Comparison of ENCODE assay signal across 8 cellular contexts in genomic region chr12:49288412-49288853, GRCh38. TPM values are rescaled to one million over a fixed set of nuclear protein-coding genes. Genes with fewer than 3 reads are reported as not detected.
DNase-seq lines count a peak whose midpoint lies in the region; ATAC-seq, FAIRE-seq and TF ChIP-seq lines count a peak whose summit lies in the region.

No MANE protein-coding gene starts in this region.

- no peak for ATAC-seq in HG02970 (IDR thresholded peaks at IDR 0.05; ENCODE audit: low FRiP score, unreplicated experiment)
- no peak for ATAC-seq in GM18909 (IDR thresholded peaks at IDR 0.05; ENCODE audit: poor library complexity, unreplicated experiment)

- H3K27me3 ChIP-seq in brain microvascular endothelial cell (replicated peaks) (no peaks in the 10 kb centered on the region), keratinocyte (ENCODE audit: control insufficient read depth, extremely low read depth, insufficient read depth, low read length) (no peaks in the 10 kb centered on the region)

- no peak overlapping the region for H2AFZ ChIP-seq in keratinocyte (ENCODE audit: control insufficient read depth, low read length)

- DNase-seq in EH (ENCODE audit: low read depth) (peak; percentile 61), KBM-7 (peak; percentile 78), brain microvascular endothelial cell (peak; percentile 45), keratinocyte (ENCODE audit: low read depth, low spot score) (no peak)
- DNase-seq in stimulated activated CD4-positive, alpha-beta T cell treated with anti-CD3 and anti-CD28 coated beads, Interleukin-4, amount 100 ng/mL, for 4 hours, result peak; percentile 56 to 57

- H3K36me3 ChIP-seq in brain microvascular endothelial cell (replicated peaks) (no peaks in the 10 kb centered on the region), keratinocyte (ENCODE audit: control insufficient read depth in 2 of 2, extremely low read depth in 1 of 2, insufficient read depth in 2 of 2, low read length in 2 of 2) (no peaks in the 10 kb centered on the region)

- H3K9me3 ChIP-seq in keratinocyte (ENCODE audit: control insufficient read depth, low read depth, low read length), result no peaks in the 10 kb centered on the region

- dilution Hi-C loops in keratinocyte (cut with MboI; ENCODE audit: extremely low pct_ligation_motif_present, low sequenced_read_pairs), result no loop called here

- H3K4me3 ChIP-seq in brain microvascular endothelial cell (ENCODE audit: low read depth, low read length), result no peak overlapping the region
- H3K4me3 ChIP-seq in keratinocyte (ENCODE audit: control insufficient read depth in 2 of 3, extremely low read depth in 1 of 3, insufficient read depth in 2 of 3, low read depth in 1 of 3, low read length in 3 of 3), result no peak overlapping the region

- H3K27ac ChIP-seq in VCaP (no peak overlapping the region), brain microvascular endothelial cell (no peak overlapping the region), keratinocyte (ENCODE audit: control insufficient read depth, insufficient read depth, low read length) (no peak overlapping the region)

- no peak overlapping the region for H3K9ac ChIP-seq in keratinocyte (ENCODE audit: control insufficient read depth, extremely low read depth, insufficient read depth, low read length)

- FAIRE-seq in keratinocyte (lab: Jason Lieb, UNC), result peak; percentile 97

- TF ChIP-seq CTCF in VCaP (conservative IDR thresholded peaks at IDR 0.05) (peak; percentile 92), brain microvascular endothelial cell (IDR thresholded peaks at IDR 0.05; ENCODE audit: low read depth, low read length, missing control alignments) (peak; percentile 84), keratinocyte (optimal IDR thresholded peaks at IDR 0.05 in 1 of 3, IDR thresholded peaks at IDR 0.05 in 1 of 3, conservative IDR thresholded peaks at IDR 0.05 in 1 of 3; ENCODE audit: extremely low read depth in 1 of 3, insufficient read depth in 2 of 3, low read length in 3 of 3) (peak; percentile 73 to 95 (median 82))

- H3K79me2 ChIP-seq in keratinocyte (ENCODE audit: control insufficient read depth, insufficient read depth, low read length), result no peaks in the 10 kb centered on the region

- no peak overlapping the region for H3K4me2 ChIP-seq in keratinocyte (ENCODE audit: control insufficient read depth, extremely low read depth, insufficient read depth, low read depth, low read length)

- in situ Hi-C loops in KBM-7 (cut with MboI; ENCODE audit: low pct_unique_long_range_greater_than_20kb, low sequenced_read_pairs), result loop anchor here (10.0 kb wide), 1 partner anchor 46 kb away; the partner anchor contains the start of gene C1QL4
- in situ Hi-C loops in brain microvascular endothelial cell (cut with HindIII; ENCODE audit: low pct_ligation_motif_present, low sequenced_read_pairs), result no loop called here

- no peaks in the 10 kb centered on the region for H4K20me1 ChIP-seq in keratinocyte (ENCODE audit: control insufficient read depth, extremely low read depth, insufficient read depth, low read length)

- no peaks in the 10 kb centered on the region for H3K9me1 ChIP-seq in keratinocyte (ENCODE audit: control insufficient read depth, extremely low read depth, insufficient read depth, low read length)

- peaks cover 12% of the 10 kb centered on the region for H3K4me1 ChIP-seq in keratinocyte (ENCODE audit: control insufficient read depth, extremely low read depth, insufficient read depth, low read length)

RNA-seq across cellular contexts. Expression of gene PRPH, which starts 6.5 kb away (rescaled TPM):
- polyA plus RNA-seq in keratinocyte, result 0.05 to 0.11 TPM (median 0.08 TPM) in 3 replicates
- polyA plus RNA-seq in keratinocyte (2011; ENCODE audit: low read depth), result not detected
- not detected in 2 replicates for polyA plus RNA-seq in keratinocyte (2011; cell fraction: cytosol; rRNA removed)
- polyA plus RNA-seq in keratinocyte (2011; cell fraction: nucleus; rRNA removed), result 0.10 TPM in 1 of 2 replicates, not detected in the other
- not detected in 2 replicates for polyA plus RNA-seq in keratinocyte (2012; ENCODE audit: low replicate concordance)
- polyA minus RNA-seq in keratinocyte, result not detected in 3 replicates
- polyA minus RNA-seq in keratinocyte (2011; cell fraction: cytosol; rRNA and poly(A)+ RNA removed), result not detected
- not detected in 2 replicates for polyA minus RNA-seq in keratinocyte (2011; cell fraction: nucleus; rRNA and poly(A)+ RNA removed)

RNA-seq across cellular contexts. Expression of gene TUBA1C, which starts 23.6 kb away (rescaled TPM):
- polyA plus RNA-seq in keratinocyte, result 1,709 to 2,744 TPM (median 1,922 TPM) in 3 replicates
- 114 TPM for polyA plus RNA-seq in keratinocyte (2011; ENCODE audit: low read depth)
- 1,615 and 1,811 TPM in 2 replicates for polyA plus RNA-seq in keratinocyte (2011; cell fraction: cytosol; rRNA removed)
- polyA plus RNA-seq in keratinocyte (2011; cell fraction: nucleus; rRNA removed), result 1,728 and 2,016 TPM in 2 replicates
- polyA plus RNA-seq in keratinocyte (2012; ENCODE audit: low replicate concordance), result 503 and 904 TPM in 2 replicates
- polyA minus RNA-seq in keratinocyte, result 2,940 to 3,265 TPM (median 3,131 TPM) in 3 replicates
- polyA minus RNA-seq in keratinocyte (2011; cell fraction: cytosol; rRNA and poly(A)+ RNA removed), result 727 TPM
- polyA minus RNA-seq in keratinocyte (2011; cell fraction: nucleus; rRNA and poly(A)+ RNA removed), result 648 and 768 TPM in 2 replicates

RNA-seq across cellular contexts. Expression of gene TROAP, which starts 34.6 kb away (rescaled TPM):
- 1.7 to 14.1 TPM (median 12.7 TPM) in 3 replicates for polyA plus RNA-seq in keratinocyte
- not detected for polyA plus RNA-seq in keratinocyte (2011; ENCODE audit: low read depth)
- polyA plus RNA-seq in keratinocyte (2011; cell fraction: cytosol; rRNA removed), result 3.6 and 4.6 TPM in 2 replicates
- polyA plus RNA-seq in keratinocyte (2011; cell fraction: nucleus; rRNA removed), result 5.6 and 6.0 TPM in 2 replicates
- 0.21 and 13.6 TPM in 2 replicates for polyA plus RNA-seq in keratinocyte (2012; ENCODE audit: low replicate concordance)
- 1.7 to 20.5 TPM (median 5.5 TPM) in 3 replicates for polyA minus RNA-seq in keratinocyte
- polyA minus RNA-seq in keratinocyte (2011; cell fraction: cytosol; rRNA and poly(A)+ RNA removed), result 4.0 TPM
- polyA minus RNA-seq in keratinocyte (2011; cell fraction: nucleus; rRNA and poly(A)+ RNA removed), result 1.8 and 4.6 TPM in 2 replicates

RNA-seq across cellular contexts. Expression of gene C1QL4, which starts 48.6 kb away (rescaled TPM):
- polyA plus RNA-seq in keratinocyte, result 0.07 to 0.10 TPM (median 0.09 TPM) in 3 replicates
- not detected for polyA plus RNA-seq in keratinocyte (2011; ENCODE audit: low read depth)
- polyA plus RNA-seq in keratinocyte (2011; cell fraction: cytosol; rRNA removed), result 0.08 TPM in 1 of 2 replicates, not detected in the other
- polyA plus RNA-seq in keratinocyte (2011; cell fraction: nucleus; rRNA removed), result 0.10 and 0.12 TPM in 2 replicates
- polyA plus RNA-seq in keratinocyte (2012; ENCODE audit: low replicate concordance), result 0.38 TPM in 1 of 2 replicates, not detected in the other
- not detected in 3 replicates for polyA minus RNA-seq in keratinocyte
- polyA minus RNA-seq in keratinocyte (2011; cell fraction: cytosol; rRNA and poly(A)+ RNA removed), result not detected
- not detected in 2 replicates for polyA minus RNA-seq in keratinocyte (2011; cell fraction: nucleus; rRNA and poly(A)+ RNA removed)

RNA-seq across cellular contexts. Expression of gene DNAJC22, which starts 58.3 kb away (rescaled TPM):
- 0.03 to 0.04 TPM in 2 of 3 replicates, not detected in the other for polyA plus RNA-seq in keratinocyte
- polyA plus RNA-seq in keratinocyte (2011; ENCODE audit: low read depth), result not detected
- polyA plus RNA-seq in keratinocyte (2011; cell fraction: cytosol; rRNA removed), result not detected in 2 replicates
- polyA plus RNA-seq in keratinocyte (2011; cell fraction: nucleus; rRNA removed), result not detected in 2 replicates
- 0.02 TPM in 1 of 2 replicates, not detected in the other for polyA plus RNA-seq in keratinocyte (2012; ENCODE audit: low replicate concordance)
- polyA minus RNA-seq in keratinocyte, result not detected in 3 replicates
- polyA minus RNA-seq in keratinocyte (2011; cell fraction: cytosol; rRNA and poly(A)+ RNA removed), result not detected
- not detected in 2 replicates for polyA minus RNA-seq in keratinocyte (2011; cell fraction: nucleus; rRNA and poly(A)+ RNA removed)
